In genomic region chr7:47456210-47456955, GRCh38 we compare ENCODE assay signal across 22 cellular contexts.
"Had no signal": no experiment of that assay in that cellular context is flagged by ENCODE, and none has a peak within 500 bp of the region (broad histone marks: within the 10 kb centered on the region; RNA-seq: fewer than 3 reads in every experiment).

No MANE protein-coding gene starts in this region.

- ATAC-seq: activated naive CD4-positive, alpha-beta T cell treated with anti-CD3 and anti-CD28 coated beads, Interleukin-2, amount 50 U/mL, for 72 hours; activated T-helper 17 cell treated with anti-CD3 and anti-CD28 coated beads, Interleukin-2, amount 50 U/mL, for 72 hours; heart left ventricle; left colon; sciatic nerve; stimulated activated effector memory CD8-positive, alpha-beta T cell treated with anti-CD3 and anti-CD28 coated beads, Interleukin-12 subunit alpha, Interleukin-12 subunit beta, amount 100 ng/mL, for 72 hours; stimulated activated naive CD8-positive, alpha-beta T cell treated with anti-CD3 and anti-CD28 coated beads, Interleukin-15, amount 100 ng/mL, for 72 hours; WTC11 had no signal

- H3K4me3 ChIP-seq: breast epithelium, heart left ventricle, lung, tibial artery, uterus had no signal

- H3K27me3 ChIP-seq: breast epithelium, heart left ventricle, tibial artery, uterus had no signal

- DNase-seq: activated CD8-positive, alpha-beta memory T cell treated with anti-CD3 and anti-CD28 coated beads for 24 hours; activated CD8-positive, alpha-beta memory T cell treated with anti-CD3 and anti-CD28 coated beads, Interleukin-2, amount 50 U/mL, for 4 hours; activated T-cell treated with anti-CD3 and anti-CD28 coated beads, Interleukin-2, amount 50 U/mL, for 24 hours; cortex of kidney; heart left ventricle; nucleus accumbens; small intestine; stimulated activated CD4-positive, alpha-beta T cell treated with anti-CD3 and anti-CD28 coated beads, Interleukin-2, amount 100 ng/mL, for 24 hours; stimulated activated naive CD8-positive, alpha-beta T cell treated with anti-CD3 and anti-CD28 coated beads, Interleukin-15, amount 100 ng/mL, for 72 hours; uterus had no signal

- FAIRE-seq: islet of Langerhans, small intestine, TTC549 had no signal

- H3K36me3 ChIP-seq: breast epithelium, heart left ventricle, tibial artery, uterus had no signal

- H3K9me3 ChIP-seq: breast epithelium, heart left ventricle, tibial artery, uterus had no signal

- H3K27ac ChIP-seq: breast epithelium, epithelial cell of prostate, heart left ventricle had no signal
